Comparison of ENCODE assay signal across 2 cellular contexts in genomic region chr2:240997141-240997855, GRCh38.
A peak's percentile ranks its signal among the peaks of the same experiment; 100 is the strongest.
TF ChIP-seq lines count a peak whose summit lies in the region.

No MANE protein-coding gene starts in this region.

TF ChIP-seq in IMR-90, 13 proteins besides CTCF, POLR2A, EP300 and RAD21:
- TF ChIP-seq ELK1 (IDR thresholded peaks at IDR 0.05; ENCODE audit: borderline replicate concordance, low read depth, low read length) (no peak), FOS (IDR thresholded peaks at IDR 0.05; ENCODE audit: low read depth, low read length) (no peak), RCOR1 (IDR thresholded peaks at IDR 0.05; ENCODE audit: insufficient replicate concordance, low read length) (no peak), MXI1 (IDR thresholded peaks at IDR 0.05; ENCODE audit: borderline replicate concordance, low read depth, low read length) (no peak)

TF ChIP-seq in K562, 482 proteins besides CTCF, POLR2A, EP300 and RAD21:
- TF ChIP-seq ZNF184 (CRISPR knock-in tag; IDR thresholded peaks at IDR 0.05): no peak
- no peak for TF ChIP-seq POLR2AphosphoS2 (IDR thresholded peaks at IDR 0.05; ENCODE audit: low read length)
- peak; percentile 39; the same call in 1 of the 2 replicates for TF ChIP-seq NFIC (IDR thresholded peaks at IDR 0.05)
- TF ChIP-seq SOX6 (IDR thresholded peaks at IDR 0.05): no peak
- no peak for TF ChIP-seq KDM1A (IDR thresholded peaks at IDR 0.05)
- TF ChIP-seq TGIF2 (CRISPR knock-in tag; IDR thresholded peaks at IDR 0.05): no peak
- no peak for TF ChIP-seq TAF7 (tag; IDR thresholded peaks at IDR 0.05)
